In the genomic region with DNA sequence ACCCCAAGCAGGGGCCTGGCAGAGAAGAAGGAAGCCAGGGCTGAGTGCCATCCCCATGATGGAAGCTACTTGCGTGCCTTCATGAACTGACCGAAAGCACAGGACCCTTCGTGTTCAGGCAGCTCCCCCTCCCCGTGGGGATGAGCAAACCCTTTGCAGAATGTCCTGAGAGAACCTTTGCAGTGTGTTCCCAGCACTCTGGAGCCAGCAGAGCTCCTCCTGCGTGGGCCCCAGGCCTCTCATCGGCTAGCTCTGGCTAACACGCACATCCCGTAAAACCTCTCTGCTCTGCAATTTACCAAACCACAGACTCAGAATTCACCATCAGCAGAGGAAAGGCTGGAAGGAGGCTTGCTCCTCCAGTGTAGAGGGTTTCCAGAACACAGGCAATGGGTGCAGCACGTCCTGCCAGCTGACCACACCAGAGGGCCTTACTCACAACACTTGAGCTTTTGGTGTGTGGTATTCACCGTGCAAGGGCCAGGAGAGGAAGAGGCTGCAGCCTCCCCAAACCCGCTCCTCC, we compare ENCODE assay signal across 12 cellular contexts. TPM values are rescaled to one million over a fixed set of nuclear protein-coding genes. Genes with fewer than 3 reads are reported as not detected.
DNase-seq lines count a peak whose midpoint lies in the region; ATAC-seq and TF ChIP-seq lines count a peak whose summit lies in the region.
"Had no signal": no experiment of that assay in that cellular context is flagged by ENCODE, and none has a peak within 500 bp of the region (broad histone marks: within the 10 kb centered on the region; RNA-seq: fewer than 3 reads in every experiment).

No MANE protein-coding gene starts in this region.

- peaks cover 15% of the 10 kb centered on the region for H3K27me3 Mint-ChIP-seq in endodermal cell (ENCODE audit: insufficient read depth)
- H3K27me3 Mint-ChIP-seq in T-helper 2 cell treated with Interferon-gamma antibody and Interleukin-4, amounts not matched to agents 5 μg/mL and 100 μg/mL, for 36 hours (ENCODE audit: low read depth) = peaks cover 70% of the 10 kb centered on the region

- H3K9ac ChIP-seq in smooth muscle cell (ENCODE audit: low read depth) = peak overlapping the region; percentile 46
- no peak overlapping the region for H3K9ac ChIP-seq in endodermal cell (ENCODE audit: extremely low read depth, low read length, poor library complexity, severe bottlenecking)

- POLR2A ChIA-PET in HEK293 (lab: Yijun Ruan, JAX) = no interaction called here

- H3K36me3 ChIP-seq in HEK293 (ENCODE audit: control insufficient read depth in 2 of 2, insufficient read depth in 1 of 2, low read length in 2 of 2) = peaks cover 0 to 2% of the 10 kb centered on the region in 2 experiments; a peak in 1 of 3 replicates
- H3K36me3 ChIP-seq in left lung = no peaks in the 10 kb centered on the region
- no peaks in the 10 kb centered on the region for H3K36me3 ChIP-seq in smooth muscle cell (ENCODE audit: low read depth)
- H3K36me3 ChIP-seq in endodermal cell (ENCODE audit: control insufficient read depth, insufficient read depth, low read length) = no peaks in the 10 kb centered on the region

- H3K4me1 ChIP-seq in HEK293 (ENCODE audit: control insufficient read depth, insufficient read depth, low read length) (peaks cover 4% of the 10 kb centered on the region; the same call in 1 of the 2 replicates), left lung (peaks cover 48 to 78% of the 10 kb centered on the region in 2 donors), smooth muscle cell (ENCODE audit: low read depth) (peaks cover 20% of the 10 kb centered on the region), endodermal cell (ENCODE audit: control insufficient read depth, insufficient read depth, low read length) (peaks cover 13% of the 10 kb centered on the region)

- peaks cover 30% of the 10 kb centered on the region for H3F3A ChIP-seq in smooth muscle cell (ENCODE audit: low read depth)

- TF ChIP-seq CTCF in HEK293 (tag by site-specific recombination; IDR thresholded peaks at IDR 0.05) (no peak), choroid plexus epithelial cell (conservative IDR thresholded peaks at IDR 0.05; ENCODE audit: low read depth, low read length) (no peak), left lung (IDR thresholded peaks at IDR 0.05) (no peak), smooth muscle cell (IDR thresholded peaks at IDR 0.05; ENCODE audit: borderline replicate concordance, insufficient read depth, poor library complexity, severe bottlenecking) (no peak), endodermal cell (conservative IDR thresholded peaks at IDR 0.05) (no peak)

- peak overlapping the region; percentile 95 for H3K4me2 ChIP-seq in smooth muscle cell

- ATAC-seq in left lung = peak; percentile 11
- ATAC-seq in GM18858 (IDR thresholded peaks at IDR 0.05; ENCODE audit: unreplicated experiment) = no peak

- no peak overlapping the region for H3K4me3 Mint-ChIP-seq in endodermal cell
- H3K4me3 Mint-ChIP-seq in T-helper 2 cell treated with Interferon-gamma antibody and Interleukin-4, amounts not matched to agents 5 μg/mL and 100 μg/mL, for 36 hours = no peak overlapping the region

- DNase-seq in choroid plexus epithelial cell (ENCODE audit: low read depth) = peak; percentile 40
- no peak for DNase-seq in left lung
- DNase-seq in smooth muscle cell (lab: John Stamatoyannopoulos, UW; ENCODE audit: unreplicated experiment) = peak; percentile 51
- DNase-seq in endodermal cell = no peak
- DNase-seq in T-helper 2 cell treated with Interferon-gamma antibody and Interleukin-4, amounts not matched to agents 5 μg/mL and 100 μg/mL, for 36 hours (ENCODE audit: low spot score) = no peak
- DNase-seq in stimulated activated CD4-positive, alpha-beta T cell treated with anti-CD3 and anti-CD28 coated beads, Interleukin-4, amount 100 ng/mL, for 4 hours = no peak
- DNase-seq: activated CD4-positive, alpha-beta T cell treated with anti-CD3 and anti-CD28 coated beads for 1 hour; activated naive CD4-positive, alpha-beta T cell treated with Interleukin-2 at 50 U/mL for 16 hours; effector memory CD4-positive, alpha-beta T cell; kidney had no signal

- no peaks in the 10 kb centered on the region for H3K9me3 Mint-ChIP-seq in endodermal cell
- H3K9me3 Mint-ChIP-seq in T-helper 2 cell treated with Interferon-gamma antibody and Interleukin-4, amounts not matched to agents 5 μg/mL and 100 μg/mL, for 36 hours = no peaks in the 10 kb centered on the region

- no peak overlapping the region for H3K4me3 ChIP-seq in HEK293 (ENCODE audit: low read depth, low read length)
- H3K4me3 ChIP-seq in choroid plexus epithelial cell (ENCODE audit: low read depth, low read length) = no peak overlapping the region
- H3K4me3 ChIP-seq in left lung = no peak overlapping the region
- peak overlapping the region; percentile 75 for H3K4me3 ChIP-seq in smooth muscle cell
- no peak overlapping the region for H3K4me3 ChIP-seq in endodermal cell (ENCODE audit: low read length)

- H3K27ac ChIP-seq in HEK293 (ENCODE audit: extremely low read depth, low read depth, low read length) = no peak overlapping the region
- peak overlapping the region; percentile 35 to 66 for H3K27ac ChIP-seq in left lung
- peak overlapping the region; percentile 87 for H3K27ac ChIP-seq in smooth muscle cell (ENCODE audit: low read depth)
- H3K27ac ChIP-seq in endodermal cell (ENCODE audit: low read depth, low read length) = no peak overlapping the region

- H3K27me3 ChIP-seq in left lung (peaks cover 0 to 34% of the 10 kb centered on the region in 2 donors), smooth muscle cell (ENCODE audit: low read depth) (no peaks in the 10 kb centered on the region), endodermal cell (ENCODE audit: control insufficient read depth, insufficient read depth, low read length, poor library complexity, severe bottlenecking) (peaks cover 23% of the 10 kb centered on the region)

- H3K9me3 ChIP-seq in HEK293 (ENCODE audit: control insufficient read depth, insufficient read depth, low read depth, low read length) = no peaks in the 10 kb centered on the region
- no peaks in the 10 kb centered on the region for H3K9me3 ChIP-seq in left lung
- no peaks in the 10 kb centered on the region for H3K9me3 ChIP-seq in smooth muscle cell (replicated peaks; ENCODE audit: low read depth)
- no peaks in the 10 kb centered on the region for H3K9me3 ChIP-seq in endodermal cell (ENCODE audit: control insufficient read depth, low read length)

- H2AFZ ChIP-seq in smooth muscle cell (ENCODE audit: low read depth) = no peak overlapping the region

- H3K79me2 ChIP-seq in smooth muscle cell (ENCODE audit: low read depth) = peaks cover 72% of the 10 kb centered on the region

- intact Hi-C loops in left lung (cut with DNase I) = no loop called here

- no peak overlapping the region for H3K27ac Mint-ChIP-seq in endodermal cell
- H3K27ac Mint-ChIP-seq in T-helper 2 cell treated with Interferon-gamma antibody and Interleukin-4, amounts not matched to agents 5 μg/mL and 100 μg/mL, for 36 hours = no peak overlapping the region

- peaks cover 68% of the 10 kb centered on the region for H4K20me1 ChIP-seq in smooth muscle cell (ENCODE audit: low read depth)

- no peaks in the 10 kb centered on the region for H3K36me3 Mint-ChIP-seq in endodermal cell (ENCODE audit: low read depth)
- H3K36me3 Mint-ChIP-seq in T-helper 2 cell treated with Interferon-gamma antibody and Interleukin-4, amounts not matched to agents 5 μg/mL and 100 μg/mL, for 36 hours (ENCODE audit: low read depth) = no peaks in the 10 kb centered on the region

- peaks cover 37% of the 10 kb centered on the region for H3K4me1 Mint-ChIP-seq in endodermal cell
- peaks cover 16% of the 10 kb centered on the region for H3K4me1 Mint-ChIP-seq in T-helper 2 cell treated with Interferon-gamma antibody and Interleukin-4, amounts not matched to agents 5 μg/mL and 100 μg/mL, for 36 hours (ENCODE audit: low read depth)

- CTCF ChIA-PET in HEK293 (lab: Yijun Ruan, JAX) = interaction anchor here (0.9 to 8.2 kb wide), 4 partner anchors 10 to 141 kb away, joined by 3 to 90 read pairs (median 8); no protein-coding TSS in a partner anchor

- 15% methylated on average over 11 of the region's 11 CpGs for WGBS in smooth muscle cell (ENCODE audit: low lambda C conversion rate)
- WGBS in endodermal cell (ENCODE audit: insufficient coverage in 1 of 2, insufficient read length in 1 of 2), 2 experiments = 83 to 84% methylated on average over 4 to 10 of the region's 11 CpGs

TF ChIP-seq in HEK293, 187 proteins besides CTCF, POLR2A, EP300 and RAD21 (continues in another document):
- TF ChIP-seq ZNF600 (tag by site-specific recombination; IDR thresholded peaks at IDR 0.05) (peak; percentile 84), PRDM4 (tag by site-specific recombination; IDR thresholded peaks at IDR 0.05) (no peak)
- TF ChIP-seq, protein P1, sequence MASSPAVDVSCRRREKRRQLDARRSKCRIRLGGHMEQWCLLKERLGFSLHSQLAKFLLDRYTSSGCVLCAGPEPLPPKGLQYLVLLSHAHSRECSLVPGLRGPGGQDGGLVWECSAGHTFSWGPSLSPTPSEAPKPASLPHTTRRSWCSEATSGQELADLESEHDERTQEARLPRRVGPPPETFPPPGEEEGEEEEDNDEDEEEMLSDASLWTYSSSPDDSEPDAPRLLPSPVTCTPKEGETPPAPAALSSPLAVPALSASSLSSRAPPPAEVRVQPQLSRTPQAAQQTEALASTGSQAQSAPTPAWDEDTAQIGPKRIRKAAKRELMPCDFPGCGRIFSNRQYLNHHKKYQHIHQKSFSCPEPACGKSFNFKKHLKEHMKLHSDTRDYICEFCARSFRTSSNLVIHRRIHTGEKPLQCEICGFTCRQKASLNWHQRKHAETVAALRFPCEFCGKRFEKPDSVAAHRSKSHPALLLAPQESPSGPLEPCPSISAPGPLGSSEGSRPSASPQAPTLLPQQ (tag by site-specific recombination; IDR thresholded peaks at IDR 0.05) = peak; percentile 67

RNA-seq across cellular contexts. Expression of gene SH3PXD2A, which starts 3.1 kb away (rescaled TPM):
- total RNA-seq in left lung (10 to 100 TPM; 44.8 to 90.7 TPM), smooth muscle cell (37.6 and 37.9 TPM in 2 replicates), endodermal cell (10 to 100 TPM; 15.7 to 22.6 TPM)
- polyA plus RNA-seq in smooth muscle cell = 30.1 and 33.4 TPM in 2 replicates
- 11.5 TPM for polyA plus RNA-seq in endodermal cell (2013, experiment 1 of 2)
- 11.0 TPM for polyA plus RNA-seq in endodermal cell (2013, experiment 2 of 2)

Comparison
In these comparisons a context has a peak if more than half of its experiments do, and no peak if none do; other contexts are left out.
1. H3K27ac ChIP-seq: peak in left lung (2 of 2) and smooth muscle cell (single experiment); none in HEK293 (single experiment) and endodermal cell (single experiment).
2. DNase-seq: peak in choroid plexus epithelial cell (single experiment) and smooth muscle cell (single experiment); none in left lung (0 of 2), endodermal cell (single experiment), T-helper 2 cell treated with Interferon-gamma antibody and Interleukin-4, amounts not matched to agents 5 μg/mL and 100 μg/mL, for 36 hours (single experiment) and stimulated activated CD4-positive, alpha-beta T cell treated with anti-CD3 and anti-CD28 coated beads, Interleukin-4, amount 100 ng/mL, for 4 hours (0 of 2).